ENCODE assay signal across 8 cellular contexts in genomic region chr4:25993564-25994185, GRCh38.
A peak's percentile ranks its signal among the peaks of the same experiment; 100 is the strongest.
DNase-seq lines count a peak whose midpoint lies in the region; ATAC-seq and TF ChIP-seq lines count a peak whose summit lies in the region.

No MANE protein-coding gene starts in this region.

- intact Hi-C loops in mucosa of descending colon (cut with DNase I, micrococcal nuclease): no loop called here

- H3K4me1 ChIP-seq in mucosa of descending colon (ENCODE audit: low read depth): no peaks in the 10 kb centered on the region

- ATAC-seq in GM18870 (IDR thresholded peaks at IDR 0.05; ENCODE audit: unreplicated experiment) (peak; percentile 57), mucosa of descending colon (peak; percentile 52)

- no peaks in the 10 kb centered on the region for H3K36me3 ChIP-seq in MG63
- H3K36me3 ChIP-seq in mucosa of descending colon (ENCODE audit: low read depth): no peaks in the 10 kb centered on the region

- no peaks in the 10 kb centered on the region for H3K9me3 ChIP-seq in MG63
- no peaks in the 10 kb centered on the region for H3K9me3 ChIP-seq in mucosa of descending colon

- TF ChIP-seq CTCF in AG04449 (IDR thresholded peaks at IDR 0.05; ENCODE audit: insufficient read depth, low read length, missing control alignments) (peak; percentile 5), mucosa of descending colon (IDR thresholded peaks at IDR 0.05) (no peak)

- H3K4me3 ChIP-seq in AG04449 (ENCODE audit: low read depth, low read length) (no peak overlapping the region), MG63 (no peak overlapping the region), mucosa of descending colon (no peak overlapping the region)

- no peak for DNase-seq in AG04449 (ENCODE audit: low read depth, low spot score)
- DNase-seq in MG63: peak; percentile 36
- peak; percentile 26 for DNase-seq in astrocyte of the hippocampus (ENCODE audit: low read depth, low spot score)
- peak; percentile 17 to 39 (median 31) for DNase-seq in mucosa of descending colon
- no peak for DNase-seq in occipital lobe (lab: John Stamatoyannopoulos, UW)
- DNase-seq in globus pallidus (ENCODE audit: low spot score): no peak
- no peak for DNase-seq in effector CD4-positive, alpha-beta T cell

- POLR2A ChIA-PET in AG04449 (lab: Yijun Ruan, JAX): no interaction called here

- CTCF ChIA-PET in AG04449 (lab: Yijun Ruan, JAX): interaction anchor here (0.6 to 1.3 kb wide), 3 partner anchors 19 to 415 kb away, joined by 3 read pairs; no protein-coding TSS in a partner anchor

- H3K27me3 ChIP-seq in MG63: no peaks in the 10 kb centered on the region

Comparison
In these comparisons a context has a peak if more than half of its experiments do, and no peak if none do; other contexts are left out.
1. DNase-seq: peak in MG63 (single experiment), astrocyte of the hippocampus (single experiment) and mucosa of descending colon (3 of 3); none in AG04449 (single experiment), occipital lobe (single experiment), globus pallidus (single experiment) and effector CD4-positive, alpha-beta T cell (single experiment).